Comparison of ENCODE assay signal across 1 cellular context in genomic region chr16:14475370-14476139, GRCh38.
A peak's percentile ranks its signal among the peaks of the same experiment; 100 is the strongest.
TF ChIP-seq lines count a peak whose summit lies in the region.

No MANE protein-coding gene starts in this region.

TF ChIP-seq in HepG2, 621 proteins besides CTCF, POLR2A, EP300 and RAD21 (continued from another document):
- TF ChIP-seq ZNF18 (CRISPR knock-in tag; IDR thresholded peaks at IDR 0.05; ENCODE audit: insufficient replicate concordance) (no peak), ZNF205 (CRISPR knock-in tag; IDR thresholded peaks at IDR 0.05) (peak; percentile 69; the same call in 1 of the 2 replicates), ZNF460 (CRISPR knock-in tag; IDR thresholded peaks at IDR 0.05; ENCODE audit: borderline replicate concordance) (no peak), ZNF552 (CRISPR knock-in tag; IDR thresholded peaks at IDR 0.05; ENCODE audit: borderline replicate concordance) (no peak), ZNF484 (CRISPR knock-in tag; IDR thresholded peaks at IDR 0.05; ENCODE audit: borderline replicate concordance, low read depth) (no peak), PRDM15 (CRISPR knock-in tag; IDR thresholded peaks at IDR 0.05) (no peak), SNAI1 (CRISPR knock-in tag; IDR thresholded peaks at IDR 0.05; ENCODE audit: borderline replicate concordance) (no peak), HDAC6 (IDR thresholded peaks at IDR 0.05; ENCODE audit: low read depth, low read length) (no peak), MTA1 (CRISPR knock-in tag; IDR thresholded peaks at IDR 0.05; ENCODE audit: borderline replicate concordance) (no peak), ZBTB39 (CRISPR knock-in tag; IDR thresholded peaks at IDR 0.05) (no peak), ZNF878 (CRISPR knock-in tag; IDR thresholded peaks at IDR 0.05) (no peak), FOSL1 (CRISPR knock-in tag; IDR thresholded peaks at IDR 0.05; ENCODE audit: borderline replicate concordance) (peak; percentile 73; the same call in 1 of the 2 replicates), ZBTB25 (CRISPR knock-in tag; IDR thresholded peaks at IDR 0.05) (no peak), PAF1 (CRISPR knock-in tag; IDR thresholded peaks at IDR 0.05) (no peak)
TF ChIP-seq in HepG2: peak in this region for 123.
